8 cellular contexts compared by ENCODE assay signal in genomic region chr12:120316798-120317257, GRCh38.
DNase-seq lines count a peak whose midpoint lies in the region; ATAC-seq lines count a peak whose summit lies in the region.

No MANE protein-coding gene starts in this region.

- H3K36me3 Mint-ChIP-seq in T-helper 1 cell treated with Interleukin-12 subunit alpha and Interleukin-12 subunit beta and Interleukin-4 antibody, amounts not matched to agents 30 μg/mL and 1 μg/mL, for 36 hours (ENCODE audit: low read depth) = no peaks in the 10 kb centered on the region
- H3K36me3 Mint-ChIP-seq in activated naive CD8-positive, alpha-beta T cell = no peaks in the 10 kb centered on the region

- peak overlapping the region; percentile 79 to 95 (median 90) for H3K4me3 ChIP-seq in subcutaneous abdominal adipose tissue (ENCODE audit: low read depth in 1 of 5, low read length in 5 of 5)

- H3K27me3 Mint-ChIP-seq in T-helper 1 cell treated with Interleukin-12 subunit alpha and Interleukin-12 subunit beta and Interleukin-4 antibody, amounts not matched to agents 30 μg/mL and 1 μg/mL, for 36 hours (ENCODE audit: low read depth) = no peaks in the 10 kb centered on the region
- no peaks in the 10 kb centered on the region for H3K27me3 Mint-ChIP-seq in activated naive CD8-positive, alpha-beta T cell

- no peak for ATAC-seq in GM21360 (IDR thresholded peaks at IDR 0.05; ENCODE audit: unreplicated experiment)

- no peaks in the 10 kb centered on the region for H3K9me3 Mint-ChIP-seq in T-helper 1 cell treated with Interleukin-12 subunit alpha and Interleukin-12 subunit beta and Interleukin-4 antibody, amounts not matched to agents 30 μg/mL and 1 μg/mL, for 36 hours
- no peaks in the 10 kb centered on the region for H3K9me3 Mint-ChIP-seq in activated naive CD8-positive, alpha-beta T cell (ENCODE audit: low read depth)

- peak overlapping the region; percentile 54 for H3K27ac ChIP-seq in subcutaneous abdominal adipose tissue (ENCODE audit: low read depth, low read length)

- H3K27me3 ChIP-seq in subcutaneous abdominal adipose tissue (ENCODE audit: control insufficient read depth in 5 of 5, insufficient read depth in 4 of 5, low read length in 5 of 5) = no peaks in the 10 kb centered on the region

- no peaks in the 10 kb centered on the region for H3K9me3 ChIP-seq in subcutaneous abdominal adipose tissue (ENCODE audit: control insufficient read depth in 5 of 5, low read length in 5 of 5)

- peak overlapping the region; percentile 91 for H3K27ac Mint-ChIP-seq in T-helper 1 cell treated with Interleukin-12 subunit alpha and Interleukin-12 subunit beta and Interleukin-4 antibody, amounts not matched to agents 30 μg/mL and 1 μg/mL, for 36 hours
- peak overlapping the region; percentile 95 for H3K27ac Mint-ChIP-seq in activated naive CD8-positive, alpha-beta T cell

- H3K4me1 Mint-ChIP-seq in T-helper 1 cell treated with Interleukin-12 subunit alpha and Interleukin-12 subunit beta and Interleukin-4 antibody, amounts not matched to agents 30 μg/mL and 1 μg/mL, for 36 hours (ENCODE audit: low read depth) = peaks cover 10% of the 10 kb centered on the region
- peaks cover 13% of the 10 kb centered on the region for H3K4me1 Mint-ChIP-seq in activated naive CD8-positive, alpha-beta T cell (ENCODE audit: low read depth)

- no peaks in the 10 kb centered on the region for H3K36me3 ChIP-seq in subcutaneous abdominal adipose tissue (ENCODE audit: control insufficient read depth in 5 of 5, insufficient read depth in 5 of 5, low read length in 5 of 5)

- H3K9ac ChIP-seq in subcutaneous abdominal adipose tissue (ENCODE audit: low read length in 5 of 5) = peak overlapping the region; percentile 50 to 88 (median 81)

- DNase-seq in T-helper 1 cell (no peak), iris pigment epithelial cell (ENCODE audit: low read depth) (peak; percentile 37), AG08396 (ENCODE audit: low spot score) (no peak)
- DNase-seq in NK-92 treated with Interleukin-12 subunit alpha and Interleukin-12 subunit beta, amount 100 ng/mL, for 24 hours (lab: John Stamatoyannopoulos, UW) = no peak

- peak overlapping the region; percentile 88 for H3K4me3 Mint-ChIP-seq in T-helper 1 cell treated with Interleukin-12 subunit alpha and Interleukin-12 subunit beta and Interleukin-4 antibody, amounts not matched to agents 30 μg/mL and 1 μg/mL, for 36 hours
- H3K4me3 Mint-ChIP-seq in activated naive CD8-positive, alpha-beta T cell = peak overlapping the region; percentile 92

- peaks cover 0 to 14% (median 13%) of the 10 kb centered on the region in 5 donors for H3K4me1 ChIP-seq in subcutaneous abdominal adipose tissue (ENCODE audit: control insufficient read depth in 5 of 5, insufficient read depth in 5 of 5, low read length in 5 of 5)
